11 cellular contexts compared by ENCODE assay signal in the genomic region with DNA sequence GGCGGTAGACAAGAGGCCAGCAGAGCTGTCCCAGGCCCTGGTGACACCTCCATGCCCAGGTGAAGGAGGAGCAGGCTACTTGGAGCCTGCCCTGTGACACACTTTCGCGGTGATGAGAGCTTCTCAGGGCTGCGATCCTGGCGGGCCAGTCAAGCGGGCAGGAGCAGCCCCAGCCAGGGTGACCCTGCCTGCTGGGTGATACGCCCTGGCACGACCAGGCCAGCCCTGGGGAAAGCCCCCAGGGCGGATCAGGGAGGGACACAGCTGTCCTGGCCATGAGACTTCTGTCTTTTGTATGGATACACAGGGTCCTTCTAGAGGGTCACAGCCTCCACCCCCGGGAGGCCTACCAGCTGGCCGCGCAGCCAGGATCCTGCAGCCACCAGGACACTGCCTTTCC. TPM values are rescaled to one million over a fixed set of nuclear protein-coding genes. Genes with fewer than 3 reads are reported as not detected.
A peak's percentile ranks its signal among the peaks of the same experiment; 100 is the strongest.
DNase-seq lines count a peak whose midpoint lies in the region; ATAC-seq and TF ChIP-seq lines count a peak whose summit lies in the region.
"Had no signal": no experiment of that assay in that cellular context is flagged by ENCODE, and none has a peak within 500 bp of the region (broad histone marks: within the 10 kb centered on the region; RNA-seq: fewer than 3 reads in every experiment).

No MANE protein-coding gene starts in this region.

- peak overlapping the region; percentile 19; the same call in 1 of the 2 replicates for H3K9ac ChIP-seq in SU-DHL-6 (ENCODE audit: low read length)

- no peak for TF ChIP-seq CTCF in SU-DHL-6 (IDR thresholded peaks at IDR 0.05; ENCODE audit: insufficient read depth, low read length, poor library complexity, severe bottlenecking)
- TF ChIP-seq CTCF in esophagus squamous epithelium (IDR thresholded peaks at IDR 0.05) = no peak
- no peak for TF ChIP-seq CTCF in neutrophil (IDR thresholded peaks at IDR 0.05)

- H3K9me2 ChIP-seq in SU-DHL-6 (replicated peaks; ENCODE audit: insufficient read depth, low read length) = no peaks in the 10 kb centered on the region

- H3K36me3 Mint-ChIP-seq in CD8-positive, alpha-beta memory T cell = peaks cover 0 to 25% (median 5%) of the 10 kb centered on the region in 3 donors

- 0 out of 2 replicates have a peak, but pooled peaks cover 5% of the 10 kb centered on the region for H3F3A ChIP-seq in SU-DHL-6 (ENCODE audit: insufficient read depth)

- 73 to 93% methylated on average over 3 to 7 of the region's 12 CpGs for WGBS in esophagus squamous epithelium, 2 donors

- CTCF ChIA-PET in CD8-positive, alpha-beta memory T cell (lab: Charles Lee) = interaction anchor here (0.8 to 3.9 kb wide), 4 partner anchors 9 to 133 kb away, joined by 3 to 13 read pairs (median 3); no protein-coding TSS in a partner anchor

- no peaks in the 10 kb centered on the region for H3K36me3 ChIP-seq in CD8-positive, alpha-beta memory T cell (ENCODE audit: insufficient read depth, low read length)
- H3K36me3 ChIP-seq in SU-DHL-6 (ENCODE audit: low read length) = no peaks in the 10 kb centered on the region
- peaks cover 0 to 5% (median 0%) of the 10 kb centered on the region in 3 donors for H3K36me3 ChIP-seq in esophagus squamous epithelium
- H3K36me3 ChIP-seq in neutrophil = no peaks in the 10 kb centered on the region

- H3K27ac Mint-ChIP-seq in CD8-positive, alpha-beta memory T cell = peak overlapping the region; percentile 91 to 99 (median 98)

- peaks cover 98% of the 10 kb centered on the region for H3K79me2 ChIP-seq in SU-DHL-6 (ENCODE audit: insufficient read depth, low read length)

- peak overlapping the region; percentile 33 for H3K4me2 ChIP-seq in SU-DHL-6 (ENCODE audit: low read depth, low read length, poor library complexity, severe bottlenecking)

- peaks cover 49 to 66% (median 54%) of the 10 kb centered on the region in 3 donors for H3K4me1 Mint-ChIP-seq in CD8-positive, alpha-beta memory T cell

- H3K27ac ChIP-seq in CD8-positive, alpha-beta memory T cell (ENCODE audit: low read depth, low read length) = peak overlapping the region; percentile 59
- H3K27ac ChIP-seq in SU-DHL-6 (ENCODE audit: low read depth, low read length) (peak overlapping the region; percentile 59), esophagus squamous epithelium (peak overlapping the region; percentile 16 to 75 (median 60)), neutrophil (peak overlapping the region; percentile 97)
- H3K27ac ChIP-seq: SK-N-MC had no signal

- no peaks in the 10 kb centered on the region for H3K27me3 Mint-ChIP-seq in CD8-positive, alpha-beta memory T cell

- peak overlapping the region; percentile 8 for H3K4me3 ChIP-seq in CD8-positive, alpha-beta memory T cell (ENCODE audit: low read length)
- H3K4me3 ChIP-seq in SU-DHL-6 (ENCODE audit: insufficient read depth, low read length, poor library complexity, severe bottlenecking) (no peak overlapping the region), esophagus squamous epithelium (no peak overlapping the region), neutrophil (ENCODE audit: low read depth in 1 of 2, low read length in 1 of 2) (peak overlapping the region; percentile 44 to 62)
- H3K4me3 ChIP-seq: SK-N-MC had no signal

- peaks cover 33% of the 10 kb centered on the region for H3K4me1 ChIP-seq in CD8-positive, alpha-beta memory T cell (ENCODE audit: insufficient read depth, low read length)
- H3K4me1 ChIP-seq in esophagus squamous epithelium (peaks cover 3 to 68% (median 19%) of the 10 kb centered on the region in 3 donors), neutrophil (ENCODE audit: control insufficient read depth in 1 of 2, insufficient read depth in 1 of 2, low read depth in 1 of 2, low read length in 1 of 2) (peaks cover 76 to 79% of the 10 kb centered on the region in 2 experiments)

- H3K9me3 Mint-ChIP-seq in CD8-positive, alpha-beta memory T cell = no peaks in the 10 kb centered on the region
- H3K9me3 Mint-ChIP-seq: neural crest cell had no signal

- H3K9me3 ChIP-seq in CD8-positive, alpha-beta memory T cell (ENCODE audit: low read length) = no peaks in the 10 kb centered on the region
- H3K9me3 ChIP-seq in SU-DHL-6 (ENCODE audit: insufficient read depth, low read length) (no peaks in the 10 kb centered on the region), esophagus squamous epithelium (no peaks in the 10 kb centered on the region), neutrophil (no peaks in the 10 kb centered on the region)

- peak in 1 of 5 donors; percentile 8 for DNase-seq in CD8-positive, alpha-beta memory T cell
- DNase-seq in esophagus squamous epithelium (lab: John Stamatoyannopoulos, UW) (no peak), NK-92 (lab: John Stamatoyannopoulos, UW; ENCODE audit: unreplicated experiment) (no peak), NCI-H510A treated with DMSO at 0.1 percent for 48 hours (lab: John Stamatoyannopoulos, UW) (no peak)
- DNase-seq in activated CD8-positive, alpha-beta memory T cell treated with anti-CD3 and anti-CD28 coated beads, Interleukin-2, amount 50 U/mL, for 4 hours = no peak
- DNase-seq: DMS 273 treated with DMSO at 0.1 percent for 48 hours had no signal

- TF ChIP-seq POLR2A in esophagus squamous epithelium (IDR thresholded peaks at IDR 0.05) = no peak

- ATAC-seq in GM18867 (IDR thresholded peaks at IDR 0.05; ENCODE audit: unreplicated experiment) = no peak

- H3K4me3 Mint-ChIP-seq in CD8-positive, alpha-beta memory T cell = peak overlapping the region in 4 of 7 donors; percentile 11 to 90 (median 76)
- H3K4me3 Mint-ChIP-seq: neural crest cell had no signal

- POLR2A ChIA-PET in CD8-positive, alpha-beta memory T cell (lab: Charles Lee) = interaction anchor here (0.7 to 3.5 kb wide), 4 partner anchors 13 to 105 kb away, joined by 3 to 15 read pairs (median 8); a partner anchor contains a TSS

- intact Hi-C loops in esophagus squamous epithelium (cut with DNase I) = no loop called here

- no peaks in the 10 kb centered on the region for H4K20me1 ChIP-seq in SU-DHL-6 (ENCODE audit: low read depth, low read length)

- no peak overlapping the region for H2AFZ ChIP-seq in SU-DHL-6 (ENCODE audit: low read depth, low read length, severe bottlenecking)

- no peaks in the 10 kb centered on the region for H3K27me3 ChIP-seq in CD8-positive, alpha-beta memory T cell (ENCODE audit: insufficient read depth, low read length, poor library complexity, severe bottlenecking)
- no peaks in the 10 kb centered on the region for H3K27me3 ChIP-seq in SU-DHL-6 (ENCODE audit: low read length)
- H3K27me3 ChIP-seq in esophagus squamous epithelium = no peaks in the 10 kb centered on the region
- H3K27me3 ChIP-seq in neutrophil = no peaks in the 10 kb centered on the region

RNA-seq across cellular contexts. Expression of a gene that starts 13.1 kb away (rescaled TPM):
- 100 to 1,000 TPM; 154 to 165 TPM for total RNA-seq in CD8-positive, alpha-beta memory T cell
- 105 TPM for polyA plus RNA-seq in CD8-positive, alpha-beta memory T cell
- 100 to 1,000 TPM in 2 of 4 donors, 10 to 100 TPM in 2; 79.9 to 138 (median 102) TPM for total RNA-seq in esophagus squamous epithelium

RNA-seq across cellular contexts. Expression of a gene that starts 29.7 kb away (rescaled TPM):
- total RNA-seq in CD8-positive, alpha-beta memory T cell = 10 to 100 TPM; 76.1 to 80.1 TPM
- polyA plus RNA-seq in CD8-positive, alpha-beta memory T cell = 32.2 TPM
- 10 to 100 TPM; 25.3 to 50.9 (median 27.3) TPM for total RNA-seq in esophagus squamous epithelium

Comparison
In these comparisons a context has a peak if more than half of its experiments do, and no peak if none do; other contexts are left out.
1. H3K4me3 ChIP-seq: peak in CD8-positive, alpha-beta memory T cell (single experiment) and neutrophil (2 of 2); none in SU-DHL-6 (single experiment) and esophagus squamous epithelium (0 of 4).
2. Peak in every context shown above with its lines, with median percentiles within 50 percentile points of each other: H3K27ac ChIP-seq.